ENCODE assay signal across 18 cellular contexts in genomic region chr11:8759634-8760033, GRCh38.
A peak's percentile ranks its signal among the peaks of the same experiment; 100 is the strongest.
DNase-seq lines count a peak whose midpoint lies in the region; ATAC-seq and TF ChIP-seq lines count a peak whose summit lies in the region.
"Had no signal": no experiment of that assay in that cellular context is flagged by ENCODE, and none has a peak within 500 bp of the region (broad histone marks: within the 10 kb centered on the region; RNA-seq: fewer than 3 reads in every experiment).

No MANE protein-coding gene starts in this region.

- H3K27me3 Mint-ChIP-seq in activated CD4-positive, alpha-beta T cell treated with anti-CD3 and anti-CD28 coated beads, Interleukin-2, amount 10 ng/mL, durations not matched to agents 24 days and 14 days = peaks cover 4% of the 10 kb centered on the region

- no peak overlapping the region for H3K4me3 Mint-ChIP-seq in activated CD4-positive, alpha-beta T cell treated with anti-CD3 and anti-CD28 coated beads, Interleukin-2, amount 10 ng/mL, durations not matched to agents 24 days and 14 days
- H3K4me3 Mint-ChIP-seq: activated naive CD8-positive, alpha-beta T cell treated with anti-CD3 and anti-CD28 coated beads, Interleukin-2, amount 50 U/mL, for 24 hours; naive thymus-derived CD4-positive, alpha-beta T cell had no signal

- peaks cover 0 to 49% (median 0%) of the 10 kb centered on the region in 4 donors for H3K4me1 ChIP-seq in Peyer's patch
- peaks cover 91% of the 10 kb centered on the region for H3K4me1 ChIP-seq in muscle layer of colon (ENCODE audit: insufficient read depth, low read length)
- peaks cover 17 to 51% of the 10 kb centered on the region in 2 donors for H3K4me1 ChIP-seq in thyroid gland

- TF ChIP-seq CTCF in Peyer's patch (IDR thresholded peaks at IDR 0.05) (no peak), thyroid gland (IDR thresholded peaks at IDR 0.05) (no peak), GM13976 (IDR thresholded peaks at IDR 0.05; ENCODE audit: borderline replicate concordance, control extremely low read depth, extremely low read depth, insufficient read depth, missing control alignments) (no peak)

- ATAC-seq in Right ventricle myocardium inferior = peak; percentile 40
- ATAC-seq in GM18861 (IDR thresholded peaks at IDR 0.05; ENCODE audit: unreplicated experiment) = no peak
- ATAC-seq: activated naive CD8-positive, alpha-beta T cell treated with anti-CD3 and anti-CD28 coated beads, Interleukin-2, amount 50 U/mL, for 24 hours; naive thymus-derived CD4-positive, alpha-beta T cell had no signal

- H3K4me3 ChIP-seq in Peyer's patch (no peak overlapping the region), muscle layer of colon (ENCODE audit: low read depth in 1 of 2, low read length in 2 of 2) (peak overlapping the region in 1 of 2 donors; percentile 22), thyroid gland (replicated peaks in 1 of 3) (no peak overlapping the region)
- H3K4me3 ChIP-seq: SJCRH30 had no signal

- H3K4me1 Mint-ChIP-seq in activated CD4-positive, alpha-beta T cell treated with anti-CD3 and anti-CD28 coated beads, Interleukin-2, amount 10 ng/mL, durations not matched to agents 24 days and 14 days = no peaks in the 10 kb centered on the region
- H3K4me1 Mint-ChIP-seq: activated naive CD8-positive, alpha-beta T cell treated with anti-CD3 and anti-CD28 coated beads, Interleukin-2, amount 50 U/mL, for 24 hours; naive thymus-derived CD4-positive, alpha-beta T cell had no signal

- no peaks in the 10 kb centered on the region for H3K9me3 Mint-ChIP-seq in activated CD4-positive, alpha-beta T cell treated with anti-CD3 and anti-CD28 coated beads, Interleukin-2, amount 10 ng/mL, durations not matched to agents 24 days and 14 days
- H3K9me3 Mint-ChIP-seq: activated naive CD8-positive, alpha-beta T cell treated with anti-CD3 and anti-CD28 coated beads, Interleukin-2, amount 50 U/mL, for 24 hours had no signal

- intact Hi-C loops in Right ventricle myocardium inferior (cut with DNase I) (loop anchor here (10.0 kb wide), 1 partner anchor 45 kb away; no protein-coding TSS in a partner anchor), thyroid gland (cut with DNase I) (no loop called here)
- intact Hi-C loops in activated CD4-positive, alpha-beta T cell treated with anti-CD3 and anti-CD28 coated beads, Interleukin-2, amount 10 ng/mL, durations not matched to agents 24 days and 14 days (cut with micrococcal nuclease) = no loop called here

- H3K9me3 ChIP-seq in Peyer's patch = no peaks in the 10 kb centered on the region
- H3K9me3 ChIP-seq in muscle layer of colon (ENCODE audit: low read length) = no peaks in the 10 kb centered on the region
- no peaks in the 10 kb centered on the region for H3K9me3 ChIP-seq in thyroid gland
- H3K9me3 ChIP-seq: SJCRH30 had no signal

- H3K36me3 ChIP-seq in Peyer's patch (no peaks in the 10 kb centered on the region), muscle layer of colon (ENCODE audit: insufficient read depth, low read length) (no peaks in the 10 kb centered on the region), thyroid gland (no peaks in the 10 kb centered on the region)

- no peaks in the 10 kb centered on the region for H3K36me3 Mint-ChIP-seq in activated CD4-positive, alpha-beta T cell treated with anti-CD3 and anti-CD28 coated beads, Interleukin-2, amount 10 ng/mL, durations not matched to agents 24 days and 14 days (ENCODE audit: low read depth)
- H3K36me3 Mint-ChIP-seq: naive thymus-derived CD4-positive, alpha-beta T cell had no signal

- H3K9ac ChIP-seq in muscle layer of colon (ENCODE audit: low read length) = peak overlapping the region; percentile 36

- no peak overlapping the region for H3K27ac Mint-ChIP-seq in activated CD4-positive, alpha-beta T cell treated with anti-CD3 and anti-CD28 coated beads, Interleukin-2, amount 10 ng/mL, durations not matched to agents 24 days and 14 days
- H3K27ac Mint-ChIP-seq: activated naive CD8-positive, alpha-beta T cell treated with anti-CD3 and anti-CD28 coated beads, Interleukin-2, amount 50 U/mL, for 24 hours; naive thymus-derived CD4-positive, alpha-beta T cell had no signal

- no peak for DNase-seq in Peyer's patch
- no peak for DNase-seq in Right ventricle myocardium inferior (ENCODE audit: missing footprints)
- DNase-seq in thyroid gland = peak; percentile 55 to 71
- DNase-seq in NCI-H2107 treated with DMSO at 0.1 percent for 48 hours (lab: John Stamatoyannopoulos, UW; ENCODE audit: unreplicated experiment) = no peak
- DNase-seq in GM13976 (ENCODE audit: low spot score) = no peak
- DNase-seq in activated CD4-positive, alpha-beta T cell treated with anti-CD3 and anti-CD28 coated beads, Interleukin-2, amount 10 ng/mL, durations not matched to agents 24 days and 14 days = no peak
- DNase-seq: activated CD4-positive, alpha-beta T cell treated with anti-CD3 and anti-CD28 coated beads for 48 hours; activated naive CD8-positive, alpha-beta T cell treated with anti-CD3 and anti-CD28 coated beads, Interleukin-2, amount 50 U/mL, for 24 hours; activated T-cell treated with anti-CD3 and anti-CD28 coated beads, Interleukin-2, amount 50 U/mL, for 1 hour; AML-193; DMS153; naive thymus-derived CD4-positive, alpha-beta T cell; NCI-H1048; SJCRH30; stimulated activated CD4-positive, alpha-beta T cell treated with anti-CD3 and anti-CD28 coated beads, Interleukin-4, amount 100 ng/mL, for 24 hours; T-helper 9 cell had no signal

- WGBS in thyroid gland, 2 donors = 36 to 50% methylated on average over 1 of the region's 1 CpG

- TF ChIP-seq POLR2A in Peyer's patch (IDR thresholded peaks at IDR 0.05) = no peak
- no peak for TF ChIP-seq POLR2A in thyroid gland (IDR thresholded peaks at IDR 0.05)

- in situ Hi-C loops in GM13976 (cut with MboI; ENCODE audit: low sequenced_read_pairs, unreplicated experiment) = no loop called here

- H3K27me3 ChIP-seq in Peyer's patch = no peaks in the 10 kb centered on the region
- no peaks in the 10 kb centered on the region for H3K27me3 ChIP-seq in muscle layer of colon (ENCODE audit: control insufficient read depth in 1 of 2, insufficient read depth in 2 of 2, low read length in 2 of 2)
- H3K27me3 ChIP-seq in thyroid gland = no peaks in the 10 kb centered on the region
- H3K27me3 ChIP-seq: SJCRH30 had no signal

- H3K27ac ChIP-seq in Peyer's patch (peak overlapping the region; percentile 23 to 79 (median 37)), muscle layer of colon (ENCODE audit: low read depth, low read length) (peak overlapping the region; percentile 87), thyroid gland (peak overlapping the region; percentile 9 to 28 (median 11))
- H3K27ac ChIP-seq: SJCRH30 had no signal

Comparison
In these comparisons a context has a peak if more than half of its experiments do, and no peak if none do; other contexts are left out.
1. DNase-seq: peak in thyroid gland (2 of 2); none in Peyer's patch (0 of 3), Right ventricle myocardium inferior (single experiment), NCI-H2107 treated with DMSO at 0.1 percent for 48 hours (single experiment), GM13976 (single experiment) and activated CD4-positive, alpha-beta T cell treated with anti-CD3 and anti-CD28 coated beads, Interleukin-2, amount 10 ng/mL, durations not matched to agents 24 days and 14 days (single experiment).
2. H3K27ac ChIP-seq: peak in every context shown above with its lines; median percentile 87 in muscle layer of colon; 37 in Peyer's patch; 11 in thyroid gland.